Comparison of ENCODE assay signal across 8 cellular contexts in the genomic region with DNA sequence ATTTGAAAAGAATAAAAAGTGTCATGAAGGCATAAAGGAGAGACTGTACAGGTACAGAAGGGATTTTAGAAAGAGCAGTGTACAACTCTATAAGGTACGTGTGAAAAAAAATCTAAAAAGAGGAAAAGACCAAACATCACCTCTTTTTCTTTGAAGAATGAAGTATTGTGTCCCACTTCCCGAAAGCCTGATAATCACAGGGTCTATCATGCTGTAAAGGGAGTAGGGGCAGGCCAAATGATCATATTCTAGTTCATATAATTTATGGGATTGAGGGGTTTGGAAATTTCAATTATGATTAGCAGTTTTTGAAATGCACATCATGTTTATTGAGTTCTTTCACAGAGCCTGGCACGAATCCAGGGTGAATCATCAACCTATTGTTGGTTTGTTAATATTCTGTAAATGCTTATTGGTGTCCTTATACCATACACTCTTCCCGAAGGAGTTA. TPM values are rescaled to one million over a fixed set of nuclear protein-coding genes. Genes with fewer than 3 reads are reported as not detected.
A peak's percentile ranks its signal among the peaks of the same experiment; 100 is the strongest.
DNase-seq lines count a peak whose midpoint lies in the region; ATAC-seq, FAIRE-seq and TF ChIP-seq lines count a peak whose summit lies in the region.

No MANE protein-coding gene starts in this region.

- TF ChIP-seq RAD21 in K562 (CRISPR knock-in tag; conservative IDR thresholded peaks at IDR 0.05 in 1 of 2, IDR thresholded peaks at IDR 0.05 in 1 of 2) = no peak

- H3K9me3 ChIP-seq in K562 (replicated peaks; ENCODE audit: control insufficient read depth, insufficient read depth, low read depth, low read length) = no peaks in the 10 kb centered on the region

- in situ Hi-C loops in K562 (cut with MboI) = no loop called here

- CTCF ChIA-PET in K562 (lab: Yijun Ruan, JAX; ENCODE audit: low intra/inter-chr PET ratio) = no interaction called here

- POLR2A ChIA-PET in K562 (lab: Yijun Ruan, JAX) = interaction anchor here (0.8 kb wide), 1 partner anchor 40 kb away, joined by 3 read pairs; no protein-coding TSS in a partner anchor

- 6% methylated on average over 4 of the region's 4 CpGs for WGBS in K562 (ENCODE audit: insufficient coverage, low coverage, missing lambda C conversion rate)

- TSS peak; percentile 95 for BruUV-seq in K562 (replicated peaks; lab: Mats Ljungman, UMichigan)

- FAIRE-seq in K562 (lab: Jason Lieb, UNC) = no peak

- peak overlapping the region; percentile 90 for H3K27ac ChIP-seq in K562 (ENCODE audit: extremely low read depth, low read depth, low read length)

- H3K9me3 Mint-ChIP-seq in stimulated activated naive CD8-positive, alpha-beta T cell treated with anti-CD3 and anti-CD28 coated beads, Interleukin-15, amount 100 ng/mL, for 72 hours = no peaks in the 10 kb centered on the region

- DNase-seq in activated effector memory CD4-positive, alpha-beta T cell treated with anti-CD3 and anti-CD28 coated beads, Interleukin-2, amount 50 U/mL, for 16 hours = peak; percentile 63
- no peak for DNase-seq in activated effector memory CD4-positive, alpha-beta T cell treated with Interleukin-2 at 50 U/mL for 16 hours
- DNase-seq in NCI-H460 (ENCODE audit: extremely low read depth, low read depth) = peak; percentile 33
- peak in 1 of 4 experiments; percentile 73 for DNase-seq in K562 (ENCODE audit: extremely low read depth in 1 of 4, low spot score in 3 of 4)
- peak; percentile 62 for DNase-seq in kidney glomerular epithelial cell (lab: John Stamatoyannopoulos, UW)
- DNase-seq in stimulated activated naive CD8-positive, alpha-beta T cell treated with anti-CD3 and anti-CD28 coated beads, Interleukin-15, amount 100 ng/mL, for 72 hours = no peak

- no peak for TF ChIP-seq POLR2A in K562 (conservative IDR thresholded peaks at IDR 0.05)

- peaks cover 41% of the 10 kb centered on the region for H3K79me2 ChIP-seq in K562 (ENCODE audit: control insufficient read depth, insufficient read depth, low read length)

- peaks cover 40% of the 10 kb centered on the region for H3K4me1 Mint-ChIP-seq in stimulated activated naive CD8-positive, alpha-beta T cell treated with anti-CD3 and anti-CD28 coated beads, Interleukin-15, amount 100 ng/mL, for 72 hours

- no peaks in the 10 kb centered on the region for H3K9me1 ChIP-seq in K562 (ENCODE audit: control insufficient read depth, insufficient read depth, low read length)

- peak overlapping the region in 1 of 2 experiments; percentile 76; a peak in 2 of 4 replicates for H3K9ac ChIP-seq in K562 (ENCODE audit: insufficient read depth in 1 of 2, low read depth in 2 of 2, low read length in 2 of 2)

- no peak for TF ChIP-seq CTCF in K562 (IDR thresholded peaks at IDR 0.05 in 2 of 3, conservative IDR thresholded peaks at IDR 0.05 in 1 of 3; ENCODE audit: insufficient read depth in 2 of 3, low read depth in 1 of 3, low read length in 3 of 3)

- H3K4me3 Mint-ChIP-seq in stimulated activated naive CD8-positive, alpha-beta T cell treated with anti-CD3 and anti-CD28 coated beads, Interleukin-15, amount 100 ng/mL, for 72 hours = peak overlapping the region; percentile 84 to 97

- no peaks in the 10 kb centered on the region for H3K27me3 Mint-ChIP-seq in stimulated activated naive CD8-positive, alpha-beta T cell treated with anti-CD3 and anti-CD28 coated beads, Interleukin-15, amount 100 ng/mL, for 72 hours

- intact Hi-C loops in K562 (cut with micrococcal nuclease) = no loop called here

- no peaks in the 10 kb centered on the region for H3K27me3 ChIP-seq in K562 (ENCODE audit: control insufficient read depth in 2 of 2, insufficient read depth in 2 of 2, low read length in 2 of 2)

- H4K20me1 ChIP-seq in K562 (replicated peaks; ENCODE audit: control insufficient read depth, insufficient read depth, low read length) = peaks cover 7% of the 10 kb centered on the region

- no peak for TF ChIP-seq EP300 in K562 (IDR thresholded peaks at IDR 0.05; ENCODE audit: low read length)

- no peaks in the 10 kb centered on the region for H3K36me3 ChIP-seq in K562 (ENCODE audit: control insufficient read depth, insufficient read depth, low read length)

- peak overlapping the region; percentile 12 to 97 for H3K27ac Mint-ChIP-seq in stimulated activated naive CD8-positive, alpha-beta T cell treated with anti-CD3 and anti-CD28 coated beads, Interleukin-15, amount 100 ng/mL, for 72 hours

- H3K4me3 ChIP-seq in K562 = peak overlapping the region; percentile 60

- peak overlapping the region; percentile 84 for H3K4me2 ChIP-seq in K562 (ENCODE audit: insufficient read depth, low read length)

- no peak for ATAC-seq in K562
- ATAC-seq in stimulated activated naive CD8-positive, alpha-beta T cell treated with anti-CD3 and anti-CD28 coated beads, Interleukin-15, amount 100 ng/mL, for 72 hours = no peak
- ATAC-seq in HG02588 (IDR thresholded peaks at IDR 0.05; ENCODE audit: unreplicated experiment) = no peak
- ATAC-seq in GM19351 (IDR thresholded peaks at IDR 0.05; ENCODE audit: unreplicated experiment) = no peak

- peaks cover 7 to 26% of the 10 kb centered on the region in 2 experiments for H3K4me1 ChIP-seq in K562 (replicated peaks in 1 of 2; ENCODE audit: control insufficient read depth in 2 of 2, insufficient read depth in 2 of 2, low read length in 2 of 2)

- peak overlapping the region; percentile 83 for H2AFZ ChIP-seq in K562 (ENCODE audit: low read depth, low read length)

TF ChIP-seq in K562, 482 proteins besides CTCF, POLR2A, EP300 and RAD21 (continues in another document):
- TF ChIP-seq, protein P1, sequence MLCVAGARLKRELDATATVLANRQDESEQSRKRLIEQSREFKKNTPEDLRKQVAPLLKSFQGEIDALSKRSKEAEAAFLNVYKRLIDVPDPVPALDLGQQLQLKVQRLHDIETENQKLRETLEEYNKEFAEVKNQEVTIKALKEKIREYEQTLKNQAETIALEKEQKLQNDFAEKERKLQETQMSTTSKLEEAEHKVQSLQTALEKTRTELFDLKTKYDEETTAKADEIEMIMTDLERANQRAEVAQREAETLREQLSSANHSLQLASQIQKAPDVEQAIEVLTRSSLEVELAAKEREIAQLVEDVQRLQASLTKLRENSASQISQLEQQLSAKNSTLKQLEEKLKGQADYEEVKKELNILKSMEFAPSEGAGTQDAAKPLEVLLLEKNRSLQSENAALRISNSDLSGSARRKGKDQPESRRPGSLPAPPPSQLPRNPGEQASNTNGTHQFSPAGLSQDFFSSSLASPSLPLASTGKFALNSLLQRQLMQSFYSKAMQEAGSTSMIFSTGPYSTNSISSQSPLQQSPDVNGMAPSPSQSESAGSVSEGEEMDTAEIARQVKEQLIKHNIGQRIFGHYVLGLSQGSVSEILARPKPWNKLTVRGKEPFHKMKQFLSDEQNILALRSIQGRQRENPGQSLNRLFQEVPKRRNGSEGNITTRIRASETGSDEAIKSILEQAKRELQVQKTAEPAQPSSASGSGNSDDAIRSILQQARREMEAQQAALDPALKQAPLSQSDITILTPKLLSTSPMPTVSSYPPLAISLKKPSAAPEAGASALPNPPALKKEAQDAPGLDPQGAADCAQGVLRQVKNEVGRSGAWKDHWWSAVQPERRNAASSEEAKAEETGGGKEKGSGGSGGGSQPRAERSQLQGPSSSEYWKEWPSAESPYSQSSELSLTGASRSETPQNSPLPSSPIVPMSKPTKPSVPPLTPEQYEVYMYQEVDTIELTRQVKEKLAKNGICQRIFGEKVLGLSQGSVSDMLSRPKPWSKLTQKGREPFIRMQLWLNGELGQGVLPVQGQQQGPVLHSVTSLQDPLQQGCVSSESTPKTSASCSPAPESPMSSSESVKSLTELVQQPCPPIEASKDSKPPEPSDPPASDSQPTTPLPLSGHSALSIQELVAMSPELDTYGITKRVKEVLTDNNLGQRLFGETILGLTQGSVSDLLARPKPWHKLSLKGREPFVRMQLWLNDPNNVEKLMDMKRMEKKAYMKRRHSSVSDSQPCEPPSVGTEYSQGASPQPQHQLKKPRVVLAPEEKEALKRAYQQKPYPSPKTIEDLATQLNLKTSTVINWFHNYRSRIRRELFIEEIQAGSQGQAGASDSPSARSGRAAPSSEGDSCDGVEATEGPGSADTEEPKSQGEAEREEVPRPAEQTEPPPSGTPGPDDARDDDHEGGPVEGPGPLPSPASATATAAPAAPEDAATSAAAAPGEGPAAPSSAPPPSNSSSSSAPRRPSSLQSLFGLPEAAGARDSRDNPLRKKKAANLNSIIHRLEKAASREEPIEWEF (CRISPR knock-in tag; IDR thresholded peaks at IDR 0.05) = 0 out of 2 replicates have a peak, but pooled peaks have one; percentile 39
- TF ChIP-seq MTA3 (IDR thresholded peaks at IDR 0.05; ENCODE audit: borderline replicate concordance) = 0 out of 2 replicates have a peak, but pooled peaks have one; percentile 6
- TF ChIP-seq, protein P2, sequence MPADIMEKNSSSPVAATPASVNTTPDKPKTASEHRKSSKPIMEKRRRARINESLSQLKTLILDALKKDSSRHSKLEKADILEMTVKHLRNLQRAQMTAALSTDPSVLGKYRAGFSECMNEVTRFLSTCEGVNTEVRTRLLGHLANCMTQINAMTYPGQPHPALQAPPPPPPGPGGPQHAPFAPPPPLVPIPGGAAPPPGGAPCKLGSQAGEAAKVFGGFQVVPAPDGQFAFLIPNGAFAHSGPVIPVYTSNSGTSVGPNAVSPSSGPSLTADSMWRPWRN (IDR thresholded peaks at IDR 0.05; ENCODE audit: low read depth) = 0 out of 2 replicates have a peak, but pooled peaks have one; percentile 33

RNA-seq across cellular contexts. Expression of a gene that starts 0.9 kb away (rescaled TPM):
- total RNA-seq in NCI-H460 (2014; rRNA removed; shearing (Covaris generic)) = 7.7 and 8.6 TPM in 2 replicates
- 3.1 and 5.2 TPM in 2 replicates for polyA plus RNA-seq in NCI-H460 (2014; cell fraction: nucleus; rRNA removed)
- 171 and 273 TPM in 2 replicates for total RNA-seq in K562 (2011; cell fraction: chromatin; rRNA removed; ENCODE audit: low replicate concordance)
- total RNA-seq in K562 (2011; cell fraction: nucleolus; rRNA removed) = 61.4 and 68.2 TPM in 2 replicates
- 135 and 159 TPM in 2 replicates for total RNA-seq in K562 (2011; cell fraction: nucleoplasm; rRNA removed)
- 14.2 and 14.4 TPM in 2 replicates for total RNA-seq in K562 (2014; rRNA removed)
- 13.4 and 14.6 TPM in 2 replicates for total RNA-seq in K562 (2014; rRNA removed; fragmentation: Illumina TruSeq; extraction: Trizol)
- 12.9 and 14.2 TPM in 2 replicates for total RNA-seq in K562 (2015; rRNA removed; fragmentation: Illumina TruSeq; extraction: Trizol)
- total RNA-seq in K562 (2021) = 40.2 and 51.5 TPM in 2 replicates
- 5.3 and 8.3 TPM in 2 replicates for polyA plus RNA-seq in K562 (2011; rRNA removed)
- polyA plus RNA-seq in K562 (2011; cell fraction: cytosol; rRNA removed) = 5.1 and 11.3 TPM in 2 replicates
- 35.9 and 36.4 TPM in 2 replicates for polyA plus RNA-seq in K562 (2011; cell fraction: nucleus; rRNA removed)
- polyA plus RNA-seq in K562 (2012) = 22.1 and 24.3 TPM in 2 replicates
- polyA plus RNA-seq in K562 (2014; fragmentation: Illumina TruSeq; extraction: Trizol) = 21.1 and 25.2 TPM in 2 replicates
- 1 to 10 TPM; 3.0 to 5.4 TPM for polyA plus RNA-seq in K562 (2014; fragmentation: Nextera tagmentation; extraction: Ambion mirVana)
- polyA plus RNA-seq in K562 (2014; rRNA removed) = 8.0 and 22.3 TPM in 2 replicates
- 55.5 and 81.8 TPM in 2 replicates for polyA minus RNA-seq in K562 (2011; rRNA and poly(A)+ RNA removed)
- 45.2 and 50.4 TPM in 2 replicates for polyA minus RNA-seq in K562 (2011; cell fraction: cytosol; rRNA and poly(A)+ RNA removed)
- 32.6 and 64.3 TPM in 2 replicates for polyA minus RNA-seq in K562 (2011; cell fraction: nucleus; rRNA and poly(A)+ RNA removed)

Comparison
In these comparisons a context has a peak if more than half of its experiments do, and no peak if none do; other contexts are left out.
1. DNase-seq: peak in activated effector memory CD4-positive, alpha-beta T cell treated with anti-CD3 and anti-CD28 coated beads, Interleukin-2, amount 50 U/mL, for 16 hours (single experiment), NCI-H460 (single experiment) and kidney glomerular epithelial cell (single experiment); none in activated effector memory CD4-positive, alpha-beta T cell treated with Interleukin-2 at 50 U/mL for 16 hours (single experiment) and stimulated activated naive CD8-positive, alpha-beta T cell treated with anti-CD3 and anti-CD28 coated beads, Interleukin-15, amount 100 ng/mL, for 72 hours (0 of 2).